1 cellular context compared by ENCODE assay signal in the genomic region with DNA sequence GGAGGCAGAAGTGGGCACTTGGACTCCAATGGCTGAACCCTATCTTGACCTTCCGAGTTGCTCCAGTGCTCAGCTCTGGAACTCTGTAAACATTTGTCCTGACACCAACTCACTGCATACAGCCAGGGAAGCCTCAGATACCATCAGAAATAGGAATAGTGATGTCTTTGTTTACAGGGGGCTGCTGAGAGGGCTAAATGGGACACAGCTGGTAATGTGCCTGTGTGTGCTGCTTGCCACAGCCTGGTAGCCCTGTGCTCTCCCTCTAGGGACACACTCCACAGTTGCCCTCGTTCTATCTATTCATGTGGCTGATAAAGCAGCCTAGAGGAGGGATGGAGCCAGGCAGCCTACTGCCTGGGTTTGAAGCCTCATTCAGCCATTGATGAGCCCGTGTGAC.
TF ChIP-seq lines count a peak whose summit lies in the region.

No MANE protein-coding gene starts in this region.

TF ChIP-seq in H1, 55 proteins besides CTCF, POLR2A, EP300 and RAD21:
- TF ChIP-seq CHD1 (IDR thresholded peaks at IDR 0.05; ENCODE audit: low read depth, low read length) (no peak), GTF2F1 (IDR thresholded peaks at IDR 0.05; ENCODE audit: borderline replicate concordance, low read depth, low read length) (no peak), CEBPB (IDR thresholded peaks at IDR 0.05; ENCODE audit: low read depth, low read length) (no peak), NANOG (IDR thresholded peaks at IDR 0.05; ENCODE audit: insufficient read depth, low read depth, low read length, poor library complexity, severe bottlenecking) (no peak), POU5F1 (IDR thresholded peaks at IDR 0.05; ENCODE audit: low read depth, low read length) (no peak), GABPA (IDR thresholded peaks at IDR 0.05; ENCODE audit: borderline replicate concordance, insufficient read depth, low read length) (no peak), SIN3A (conservative IDR thresholded peaks at IDR 0.05 in 1 of 2, IDR thresholded peaks at IDR 0.05 in 1 of 2; ENCODE audit: low read depth in 1 of 2, low read length in 2 of 2) (no peak), CBX8 (IDR thresholded peaks at IDR 0.05; ENCODE audit: borderline replicate concordance, low read depth, low read length) (no peak), TBP (IDR thresholded peaks at IDR 0.05; ENCODE audit: low read depth, low read length) (no peak), YY1 (IDR thresholded peaks at IDR 0.05; ENCODE audit: low read depth, low read length) (no peak), BRCA1 (IDR thresholded peaks at IDR 0.05; ENCODE audit: low read depth, low read length) (no peak), JUND (IDR thresholded peaks at IDR 0.05; ENCODE audit: low read length) (no peak), SRF (IDR thresholded peaks at IDR 0.05; ENCODE audit: low read depth, low read length) (no peak)
- TF ChIP-seq, protein P1, sequence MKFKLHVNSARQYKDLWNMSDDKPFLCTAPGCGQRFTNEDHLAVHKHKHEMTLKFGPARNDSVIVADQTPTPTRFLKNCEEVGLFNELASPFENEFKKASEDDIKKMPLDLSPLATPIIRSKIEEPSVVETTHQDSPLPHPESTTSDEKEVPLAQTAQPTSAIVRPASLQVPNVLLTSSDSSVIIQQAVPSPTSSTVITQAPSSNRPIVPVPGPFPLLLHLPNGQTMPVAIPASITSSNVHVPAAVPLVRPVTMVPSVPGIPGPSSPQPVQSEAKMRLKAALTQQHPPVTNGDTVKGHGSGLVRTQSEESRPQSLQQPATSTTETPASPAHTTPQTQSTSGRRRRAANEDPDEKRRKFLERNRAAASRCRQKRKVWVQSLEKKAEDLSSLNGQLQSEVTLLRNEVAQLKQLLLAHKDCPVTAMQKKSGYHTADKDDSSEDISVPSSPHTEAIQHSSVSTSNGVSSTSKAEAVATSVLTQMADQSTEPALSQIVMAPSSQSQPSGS (IDR thresholded peaks at IDR 0.05; ENCODE audit: low read length): no peak
- TF ChIP-seq, protein P2, sequence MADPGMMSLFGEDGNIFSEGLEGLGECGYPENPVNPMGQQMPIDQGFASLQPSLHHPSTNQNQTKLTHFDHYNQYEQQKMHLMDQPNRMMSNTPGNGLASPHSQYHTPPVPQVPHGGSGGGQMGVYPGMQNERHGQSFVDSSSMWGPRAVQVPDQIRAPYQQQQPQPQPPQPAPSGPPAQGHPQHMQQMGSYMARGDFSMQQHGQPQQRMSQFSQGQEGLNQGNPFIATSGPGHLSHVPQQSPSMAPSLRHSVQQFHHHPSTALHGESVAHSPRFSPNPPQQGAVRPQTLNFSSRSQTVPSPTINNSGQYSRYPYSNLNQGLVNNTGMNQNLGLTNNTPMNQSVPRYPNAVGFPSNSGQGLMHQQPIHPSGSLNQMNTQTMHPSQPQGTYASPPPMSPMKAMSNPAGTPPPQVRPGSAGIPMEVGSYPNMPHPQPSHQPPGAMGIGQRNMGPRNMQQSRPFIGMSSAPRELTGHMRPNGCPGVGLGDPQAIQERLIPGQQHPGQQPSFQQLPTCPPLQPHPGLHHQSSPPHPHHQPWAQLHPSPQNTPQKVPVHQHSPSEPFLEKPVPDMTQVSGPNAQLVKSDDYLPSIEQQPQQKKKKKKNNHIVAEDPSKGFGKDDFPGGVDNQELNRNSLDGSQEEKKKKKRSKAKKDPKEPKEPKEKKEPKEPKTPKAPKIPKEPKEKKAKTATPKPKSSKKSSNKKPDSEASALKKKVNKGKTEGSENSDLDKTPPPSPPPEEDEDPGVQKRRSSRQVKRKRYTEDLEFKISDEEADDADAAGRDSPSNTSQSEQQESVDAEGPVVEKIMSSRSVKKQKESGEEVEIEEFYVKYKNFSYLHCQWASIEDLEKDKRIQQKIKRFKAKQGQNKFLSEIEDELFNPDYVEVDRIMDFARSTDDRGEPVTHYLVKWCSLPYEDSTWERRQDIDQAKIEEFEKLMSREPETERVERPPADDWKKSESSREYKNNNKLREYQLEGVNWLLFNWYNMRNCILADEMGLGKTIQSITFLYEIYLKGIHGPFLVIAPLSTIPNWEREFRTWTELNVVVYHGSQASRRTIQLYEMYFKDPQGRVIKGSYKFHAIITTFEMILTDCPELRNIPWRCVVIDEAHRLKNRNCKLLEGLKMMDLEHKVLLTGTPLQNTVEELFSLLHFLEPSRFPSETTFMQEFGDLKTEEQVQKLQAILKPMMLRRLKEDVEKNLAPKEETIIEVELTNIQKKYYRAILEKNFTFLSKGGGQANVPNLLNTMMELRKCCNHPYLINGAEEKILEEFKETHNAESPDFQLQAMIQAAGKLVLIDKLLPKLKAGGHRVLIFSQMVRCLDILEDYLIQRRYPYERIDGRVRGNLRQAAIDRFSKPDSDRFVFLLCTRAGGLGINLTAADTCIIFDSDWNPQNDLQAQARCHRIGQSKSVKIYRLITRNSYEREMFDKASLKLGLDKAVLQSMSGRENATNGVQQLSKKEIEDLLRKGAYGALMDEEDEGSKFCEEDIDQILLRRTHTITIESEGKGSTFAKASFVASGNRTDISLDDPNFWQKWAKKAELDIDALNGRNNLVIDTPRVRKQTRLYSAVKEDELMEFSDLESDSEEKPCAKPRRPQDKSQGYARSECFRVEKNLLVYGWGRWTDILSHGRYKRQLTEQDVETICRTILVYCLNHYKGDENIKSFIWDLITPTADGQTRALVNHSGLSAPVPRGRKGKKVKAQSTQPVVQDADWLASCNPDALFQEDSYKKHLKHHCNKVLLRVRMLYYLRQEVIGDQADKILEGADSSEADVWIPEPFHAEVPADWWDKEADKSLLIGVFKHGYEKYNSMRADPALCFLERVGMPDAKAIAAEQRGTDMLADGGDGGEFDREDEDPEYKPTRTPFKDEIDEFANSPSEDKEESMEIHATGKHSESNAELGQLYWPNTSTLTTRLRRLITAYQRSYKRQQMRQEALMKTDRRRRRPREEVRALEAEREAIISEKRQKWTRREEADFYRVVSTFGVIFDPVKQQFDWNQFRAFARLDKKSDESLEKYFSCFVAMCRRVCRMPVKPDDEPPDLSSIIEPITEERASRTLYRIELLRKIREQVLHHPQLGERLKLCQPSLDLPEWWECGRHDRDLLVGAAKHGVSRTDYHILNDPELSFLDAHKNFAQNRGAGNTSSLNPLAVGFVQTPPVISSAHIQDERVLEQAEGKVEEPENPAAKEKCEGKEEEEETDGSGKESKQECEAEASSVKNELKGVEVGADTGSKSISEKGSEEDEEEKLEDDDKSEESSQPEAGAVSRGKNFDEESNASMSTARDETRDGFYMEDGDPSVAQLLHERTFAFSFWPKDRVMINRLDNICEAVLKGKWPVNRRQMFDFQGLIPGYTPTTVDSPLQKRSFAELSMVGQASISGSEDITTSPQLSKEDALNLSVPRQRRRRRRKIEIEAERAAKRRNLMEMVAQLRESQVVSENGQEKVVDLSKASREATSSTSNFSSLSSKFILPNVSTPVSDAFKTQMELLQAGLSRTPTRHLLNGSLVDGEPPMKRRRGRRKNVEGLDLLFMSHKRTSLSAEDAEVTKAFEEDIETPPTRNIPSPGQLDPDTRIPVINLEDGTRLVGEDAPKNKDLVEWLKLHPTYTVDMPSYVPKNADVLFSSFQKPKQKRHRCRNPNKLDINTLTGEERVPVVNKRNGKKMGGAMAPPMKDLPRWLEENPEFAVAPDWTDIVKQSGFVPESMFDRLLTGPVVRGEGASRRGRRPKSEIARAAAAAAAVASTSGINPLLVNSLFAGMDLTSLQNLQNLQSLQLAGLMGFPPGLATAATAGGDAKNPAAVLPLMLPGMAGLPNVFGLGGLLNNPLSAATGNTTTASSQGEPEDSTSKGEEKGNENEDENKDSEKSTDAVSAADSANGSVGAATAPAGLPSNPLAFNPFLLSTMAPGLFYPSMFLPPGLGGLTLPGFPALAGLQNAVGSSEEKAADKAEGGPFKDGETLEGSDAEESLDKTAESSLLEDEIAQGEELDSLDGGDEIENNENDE (IDR thresholded peaks at IDR 0.05; ENCODE audit: insufficient replicate concordance, low read length): no peak
